8 cellular contexts compared by ENCODE assay signal in the genomic region with DNA sequence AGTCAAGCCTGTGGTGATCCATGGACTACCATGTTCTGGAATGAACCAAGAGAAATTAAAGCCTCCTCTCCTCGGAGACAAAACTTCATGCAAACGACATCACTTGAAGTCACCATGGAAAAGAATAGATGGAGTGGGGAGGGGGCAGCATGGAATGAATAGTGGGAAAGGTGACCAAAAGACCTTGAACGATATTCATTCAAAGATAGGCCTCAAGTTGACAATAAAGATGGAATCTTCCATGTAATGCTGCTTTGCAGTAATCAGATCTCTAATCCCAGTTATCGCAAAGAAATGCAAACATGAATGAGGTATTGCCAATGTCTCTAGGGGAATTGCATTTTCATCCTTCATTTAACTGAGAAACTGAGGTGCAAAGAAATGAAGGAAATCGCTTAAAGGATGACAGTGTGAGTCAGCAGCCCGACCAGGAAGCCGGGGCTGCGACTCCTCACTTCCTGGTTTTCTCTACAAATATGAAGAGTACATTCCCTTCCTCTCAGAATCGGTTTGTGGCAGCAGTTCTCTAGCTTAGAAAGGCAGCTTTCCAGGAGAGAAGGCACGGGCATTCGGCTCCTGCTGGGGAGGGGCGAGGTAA.
DNase-seq lines count a peak whose midpoint lies in the region; ATAC-seq, FAIRE-seq and TF ChIP-seq lines count a peak whose summit lies in the region.

No MANE protein-coding gene starts in this region.

- peak overlapping the region; percentile 10; the same call in 1 of the 2 replicates for H3K9ac ChIP-seq in PC-3 (ENCODE audit: low read length)

- peak overlapping the region; percentile 14 for H3K4me2 ChIP-seq in PC-3 (ENCODE audit: low read length)

- H3K36me3 ChIP-seq in PC-3 (ENCODE audit: low read depth, low read length) (no peaks in the 10 kb centered on the region), pancreas (no peaks in the 10 kb centered on the region)

- H3K79me2 ChIP-seq in PC-3 (ENCODE audit: low read length): no peaks in the 10 kb centered on the region

- peak; percentile 77 for ATAC-seq in PC-3
- ATAC-seq in pancreas: peak; percentile 40 to 77 (median 69)
- ATAC-seq in HG03280 (IDR thresholded peaks at IDR 0.05; ENCODE audit: unreplicated experiment): no peak
- ATAC-seq in GM21786 (IDR thresholded peaks at IDR 0.05; ENCODE audit: unreplicated experiment): no peak
- ATAC-seq in HG03432 (IDR thresholded peaks at IDR 0.05; ENCODE audit: unreplicated experiment): no peak

- H3F3A ChIP-seq in PC-3 (ENCODE audit: low read length, unreplicated experiment): no peaks in the 10 kb centered on the region

- WGBS in pancreas, 2 donors: 58 to 63% methylated on average over 12 of the region's 12 CpGs

- H3K4me3 ChIP-seq in PC-3 (ENCODE audit: low read length): no peak overlapping the region
- no peak overlapping the region for H3K4me3 ChIP-seq in epithelial cell of esophagus (ENCODE audit: low read length)
- no peak overlapping the region for H3K4me3 ChIP-seq in pancreas

- peak; percentile 33 for DNase-seq in GDM1 (lab: John Stamatoyannopoulos, UW)
- DNase-seq in PC-3: peak; percentile 51
- peak; percentile 36 for DNase-seq in epithelial cell of esophagus (ENCODE audit: low read depth)
- no peak for DNase-seq in pancreas
- no peak for DNase-seq in activated T-cell treated with anti-CD3 and anti-CD28 coated beads for 4 hours

- TF ChIP-seq CTCF in PC-3 (conservative IDR thresholded peaks at IDR 0.05; ENCODE audit: low read depth, low read length): no peak
- no peak for TF ChIP-seq CTCF in epithelial cell of esophagus (IDR thresholded peaks at IDR 0.05; ENCODE audit: insufficient read depth, low read depth, low read length, missing control alignments)
- TF ChIP-seq CTCF in pancreas (IDR thresholded peaks at IDR 0.05): no peak

- FAIRE-seq in pancreas (lab: Jason Lieb, UNC): no peak

- no peaks in the 10 kb centered on the region for H3K27me3 ChIP-seq in PC-3 (ENCODE audit: low read length)
- no peaks in the 10 kb centered on the region for H3K27me3 ChIP-seq in pancreas

- no TSS peak for BruUV-seq in PC-3 (replicated peaks; lab: Mats Ljungman, UMichigan)

- no peaks in the 10 kb centered on the region for H4K20me1 ChIP-seq in PC-3 (ENCODE audit: low read length)

- intact Hi-C loops in PC-3 (cut with micrococcal nuclease) (no loop called here), pancreas (cut with DNase I) (no loop called here)

- H3K4me1 ChIP-seq in PC-3 (ENCODE audit: insufficient read depth, low read length) (peaks cover 21% of the 10 kb centered on the region), pancreas (peaks cover 0 to 12% (median 5%) of the 10 kb centered on the region in 3 donors)

- no peaks in the 10 kb centered on the region for H3K9me3 ChIP-seq in PC-3 (ENCODE audit: low read length)
- no peaks in the 10 kb centered on the region for H3K9me3 ChIP-seq in pancreas

- H3K9me2 ChIP-seq in PC-3 (replicated peaks; ENCODE audit: low read length): no peaks in the 10 kb centered on the region

- CTCF ChIA-PET in PC-3 (lab: Charles Lee): interaction anchor here (0.6 kb wide), 1 partner anchor 103 kb away, joined by 3 read pairs; no protein-coding TSS in a partner anchor

- H2AFZ ChIP-seq in PC-3 (ENCODE audit: low read length): peak overlapping the region; percentile 73

- peak overlapping the region; percentile 35 for H3K27ac ChIP-seq in PC-3 (ENCODE audit: low read length)
- peak overlapping the region in 3 of 4 donors; percentile 20 to 73 (median 28) for H3K27ac ChIP-seq in pancreas

- POLR2A ChIA-PET in PC-3 (lab: Charles Lee; ENCODE audit: unreplicated experiment): no interaction called here

Comparison
In these comparisons a context has a peak if more than half of its experiments do, and no peak if none do; other contexts are left out.
1. DNase-seq: peak in GDM1 (single experiment), PC-3 (single experiment) and epithelial cell of esophagus (single experiment); none in pancreas (0 of 6) and activated T-cell treated with anti-CD3 and anti-CD28 coated beads for 4 hours (single experiment).
2. ATAC-seq: peak in PC-3 (single experiment) and pancreas (4 of 4); none in HG03280 (single experiment), GM21786 (single experiment) and HG03432 (single experiment).